In the genomic region with DNA sequence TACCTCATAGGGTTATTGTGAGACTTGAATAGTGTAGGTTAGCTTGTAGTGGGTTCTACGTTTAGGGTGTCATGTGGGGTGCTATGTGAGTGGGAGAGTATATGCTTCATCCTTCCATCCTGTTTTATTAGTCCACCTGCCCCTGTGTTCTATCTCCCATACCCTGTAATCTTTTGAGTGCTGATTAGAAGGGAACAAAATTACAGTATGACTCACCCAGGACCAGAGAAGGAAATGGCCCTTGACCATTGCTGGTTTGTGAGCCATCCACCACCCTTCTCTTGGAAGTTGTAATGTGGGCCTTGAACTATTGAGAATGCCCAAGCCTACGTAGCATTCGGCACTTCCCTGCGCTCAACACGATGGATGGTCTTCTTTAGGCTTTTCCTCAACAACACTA, we compare ENCODE assay signal across 12 cellular contexts. TPM values are rescaled to one million over a fixed set of nuclear protein-coding genes. Genes with fewer than 3 reads are reported as not detected.
A peak's percentile ranks its signal among the peaks of the same experiment; 100 is the strongest.
DNase-seq lines count a peak whose midpoint lies in the region; ATAC-seq and TF ChIP-seq lines count a peak whose summit lies in the region.
"Had no signal": no experiment of that assay in that cellular context is flagged by ENCODE, and none has a peak within 500 bp of the region (broad histone marks: within the 10 kb centered on the region; RNA-seq: fewer than 3 reads in every experiment).

No MANE protein-coding gene starts in this region.

- H3K4me2 ChIP-seq in PC-3 (ENCODE audit: low read length), result peak overlapping the region; percentile 77

- H3K4me3 ChIP-seq in ACC112 (ENCODE audit: low read depth, low read length), result peak overlapping the region; percentile 40; the same call in 1 of the 2 replicates
- H3K4me3 ChIP-seq in PC-3 (ENCODE audit: low read length), result peak overlapping the region; percentile 36
- no peak overlapping the region for H3K4me3 ChIP-seq in esophagus (ENCODE audit: low read depth in 1 of 2, low read length in 2 of 2)

- H4K20me1 ChIP-seq in PC-3 (ENCODE audit: low read length), result no peaks in the 10 kb centered on the region

- TSS peak; percentile 64 for BruUV-seq in PC-3 (replicated peaks; lab: Mats Ljungman, UMichigan)

- no peaks in the 10 kb centered on the region for H3K9me3 Mint-ChIP-seq in osteocyte (ENCODE audit: unreplicated experiment)
- no peaks in the 10 kb centered on the region for H3K9me3 Mint-ChIP-seq in activated T-cell treated with anti-CD3 and anti-CD28 coated beads, Interleukin-2, amount 50 U/mL, for 72 hours
- H3K9me3 Mint-ChIP-seq: natural killer cell treated with Interleukin-12 subunit alpha and Interleukin-12 subunit beta and Interleukin-15 and Interleukin-18, amount 100 ng/mL, for 72 hours; stimulated activated naive CD8-positive, alpha-beta T cell treated with anti-CD3 and anti-CD28 coated beads, Interleukin-15, Interleukin-2, amounts not matched to agents 100 ng/mL and 50 ng/mL, for 24 hours had no signal

- H3K36me3 Mint-ChIP-seq in osteocyte (ENCODE audit: unreplicated experiment), result peaks cover 4% of the 10 kb centered on the region
- peaks cover 4% of the 10 kb centered on the region in 2 donors for H3K36me3 Mint-ChIP-seq in activated T-cell treated with anti-CD3 and anti-CD28 coated beads, Interleukin-2, amount 50 U/mL, for 72 hours (ENCODE audit: insufficient read depth in 2 of 2)
- H3K36me3 Mint-ChIP-seq: natural killer cell treated with Interleukin-12 subunit alpha and Interleukin-12 subunit beta and Interleukin-15 and Interleukin-18, amount 100 ng/mL, for 72 hours had no signal

- peak; percentile 49 for DNase-seq in PC-3
- no peak for DNase-seq in osteocyte (ENCODE audit: extremely low spot score, unreplicated experiment)
- DNase-seq in posterior vena cava (ENCODE audit: low spot score), result no peak
- no peak for DNase-seq in activated T-cell treated with anti-CD3 and anti-CD28 coated beads, Interleukin-2, amount 50 U/mL, for 72 hours
- DNase-seq: NCI-H146, T-helper 2 cell had no signal

- ATAC-seq in PC-3, result peak; percentile 4
- ATAC-seq in HG02840 (IDR thresholded peaks at IDR 0.05; ENCODE audit: low FRiP score, unreplicated experiment), result no peak
- ATAC-seq in HG03025 (IDR thresholded peaks at IDR 0.05; ENCODE audit: low FRiP score, unreplicated experiment), result no peak
- no peak for ATAC-seq in activated T-cell treated with anti-CD3 and anti-CD28 coated beads, Interleukin-2, amount 50 U/mL, for 72 hours (replicated peaks in 1 of 2)
- ATAC-seq: natural killer cell treated with Interleukin-12 subunit alpha and Interleukin-12 subunit beta and Interleukin-15 and Interleukin-18, amount 100 ng/mL, for 72 hours had no signal

- no peaks in the 10 kb centered on the region for H3K27me3 Mint-ChIP-seq in osteocyte (ENCODE audit: unreplicated experiment)
- no peaks in the 10 kb centered on the region for H3K27me3 Mint-ChIP-seq in activated T-cell treated with anti-CD3 and anti-CD28 coated beads, Interleukin-2, amount 50 U/mL, for 72 hours (ENCODE audit: low read depth)
- H3K27me3 Mint-ChIP-seq: natural killer cell treated with Interleukin-12 subunit alpha and Interleukin-12 subunit beta and Interleukin-15 and Interleukin-18, amount 100 ng/mL, for 72 hours; stimulated activated naive CD8-positive, alpha-beta T cell treated with anti-CD3 and anti-CD28 coated beads, Interleukin-15, Interleukin-2, amounts not matched to agents 100 ng/mL and 50 ng/mL, for 24 hours had no signal

- no peak overlapping the region for H3K4me3 Mint-ChIP-seq in osteocyte (ENCODE audit: unreplicated experiment)
- H3K4me3 Mint-ChIP-seq in activated T-cell treated with anti-CD3 and anti-CD28 coated beads, Interleukin-2, amount 50 U/mL, for 72 hours, result no peak overlapping the region
- H3K4me3 Mint-ChIP-seq: natural killer cell treated with Interleukin-12 subunit alpha and Interleukin-12 subunit beta and Interleukin-15 and Interleukin-18, amount 100 ng/mL, for 72 hours; stimulated activated naive CD8-positive, alpha-beta T cell treated with anti-CD3 and anti-CD28 coated beads, Interleukin-15, Interleukin-2, amounts not matched to agents 100 ng/mL and 50 ng/mL, for 24 hours had no signal

- TF ChIP-seq CTCF in PC-3 (conservative IDR thresholded peaks at IDR 0.05; ENCODE audit: low read depth, low read length), result no peak
- no peak for TF ChIP-seq CTCF in osteocyte (IDR thresholded peaks at IDR 0.05)

- no peak overlapping the region for H2AFZ ChIP-seq in ACC112 (ENCODE audit: low read length, unreplicated experiment)
- H2AFZ ChIP-seq in PC-3 (ENCODE audit: low read length), result no peak overlapping the region

- 83 to 92% methylated on average over 5 of the region's 5 CpGs for WGBS in esophagus, 2 donors

- H3K36me3 ChIP-seq in ACC112 (ENCODE audit: insufficient read depth, low read length) (peaks cover 10% of the 10 kb centered on the region; the same call in 1 of the 2 replicates), PC-3 (ENCODE audit: low read depth, low read length) (peaks cover 14% of the 10 kb centered on the region; the same call in 1 of the 2 replicates), esophagus (ENCODE audit: control insufficient read depth in 2 of 2, insufficient read depth in 2 of 2, low read length in 1 of 2) (peaks cover 0 to 8% of the 10 kb centered on the region in 2 donors)

- H3F3A ChIP-seq in PC-3 (ENCODE audit: low read length, unreplicated experiment), result peaks cover 9% of the 10 kb centered on the region

- H3K4me1 Mint-ChIP-seq in osteocyte (ENCODE audit: unreplicated experiment), result peaks cover 82% of the 10 kb centered on the region
- peaks cover 67% of the 10 kb centered on the region for H3K4me1 Mint-ChIP-seq in activated T-cell treated with anti-CD3 and anti-CD28 coated beads, Interleukin-2, amount 50 U/mL, for 72 hours (ENCODE audit: low read depth)

- CTCF ChIA-PET in PC-3 (lab: Charles Lee), result interaction anchor here (0.7 to 1.8 kb wide), 6 partner anchors 9 to 66 kb away, joined by 3 to 7 read pairs (median 4); a partner anchor contains a TSS

- H3K79me2 ChIP-seq in ACC112 (ENCODE audit: control insufficient read depth, insufficient read depth, low read length, unreplicated experiment) (peaks cover 63% of the 10 kb centered on the region), PC-3 (ENCODE audit: low read length) (peaks cover 83% of the 10 kb centered on the region)

- H3K4me1 ChIP-seq in ACC112 (ENCODE audit: control insufficient read depth, insufficient read depth, low read length, unreplicated experiment) (peaks cover 75% of the 10 kb centered on the region), PC-3 (ENCODE audit: insufficient read depth, low read length) (peaks cover 80% of the 10 kb centered on the region), esophagus (ENCODE audit: control insufficient read depth in 2 of 2, insufficient read depth in 2 of 2, low read length in 1 of 2) (peaks cover 4 to 27% of the 10 kb centered on the region in 2 donors)

- H3K27ac Mint-ChIP-seq in osteocyte (ENCODE audit: unreplicated experiment), result peak overlapping the region; percentile 95
- H3K27ac Mint-ChIP-seq in activated T-cell treated with anti-CD3 and anti-CD28 coated beads, Interleukin-2, amount 50 U/mL, for 72 hours, result no peak overlapping the region

- H3K27me3 ChIP-seq in ACC112 (ENCODE audit: insufficient read depth, low read length), result no peaks in the 10 kb centered on the region
- no peaks in the 10 kb centered on the region for H3K27me3 ChIP-seq in PC-3 (ENCODE audit: low read length)
- no peaks in the 10 kb centered on the region for H3K27me3 ChIP-seq in esophagus (ENCODE audit: control insufficient read depth in 1 of 2, insufficient read depth in 2 of 2, low read length in 2 of 2)

- peak overlapping the region; percentile 7; the same call in 1 of the 2 replicates for H3K9ac ChIP-seq in PC-3 (ENCODE audit: low read length)

- peak overlapping the region; percentile 72 for H3K27ac ChIP-seq in ACC112 (ENCODE audit: low read depth, low read length)
- H3K27ac ChIP-seq in PC-3 (ENCODE audit: low read length), result peak overlapping the region; percentile 88
- H3K27ac ChIP-seq in esophagus (ENCODE audit: low read depth in 2 of 2, low read length in 1 of 2), result peak overlapping the region; percentile 82 to 85

- no peaks in the 10 kb centered on the region for H3K9me2 ChIP-seq in PC-3 (replicated peaks; ENCODE audit: low read length)

- H3K9me3 ChIP-seq in PC-3 (ENCODE audit: low read length) (no peaks in the 10 kb centered on the region), esophagus (ENCODE audit: control insufficient read depth in 2 of 2, insufficient read depth in 1 of 2, low read depth in 1 of 2, low read length in 1 of 2) (no peaks in the 10 kb centered on the region)

- POLR2A ChIA-PET in PC-3 (lab: Charles Lee; ENCODE audit: unreplicated experiment), result interaction anchor here (0.6 to 1.2 kb wide), 3 partner anchors 23 to 579 kb away, joined by 3 read pairs; no protein-coding TSS in a partner anchor

- intact Hi-C loops in PC-3 (cut with micrococcal nuclease), result no loop called here
- intact Hi-C loops in posterior vena cava (cut with DNase I), result no loop called here

RNA-seq across cellular contexts. Expression of a gene that starts 17.1 kb away (rescaled TPM):
- total RNA-seq in PC-3 (2014; rRNA removed) (97.8 and 115 TPM in 2 replicates), osteocyte (88.1 and 103 TPM in 2 replicates), posterior vena cava (10 to 100 TPM; 56.7 to 66.1 TPM)
- 10 to 100 TPM; 63.4 to 68.4 TPM for polyA plus RNA-seq in esophagus
- 100 to 1,000 TPM in 1 of 2 donors, 10 to 100 TPM in 1; 97.0 to 112 TPM for total RNA-seq in activated T-cell treated with anti-CD3 and anti-CD28 coated beads, Interleukin-2, amount 50 U/mL, for 72 hours

RNA-seq across cellular contexts. Expression of a gene that starts 17.3 kb away (rescaled TPM):
- total RNA-seq in PC-3 (2014; rRNA removed), result 54.2 and 97.7 TPM in 2 replicates
- 100 to 1,000 TPM in 1 of 2 donors, 10 to 100 TPM in 1; 46.9 to 136 TPM for polyA plus RNA-seq in esophagus
- total RNA-seq in osteocyte, result 39.2 and 44.7 TPM in 2 replicates
- 10 to 100 TPM; 14.5 to 14.8 TPM for total RNA-seq in posterior vena cava
- total RNA-seq in activated T-cell treated with anti-CD3 and anti-CD28 coated beads, Interleukin-2, amount 50 U/mL, for 72 hours, result 10 to 100 TPM; 50.7 to 58.5 TPM

RNA-seq across cellular contexts. Expression of a gene that starts 37.0 kb away (rescaled TPM):
- 273 and 362 TPM in 2 replicates for total RNA-seq in PC-3 (2014; rRNA removed)
- 10 to 100 TPM; 48.4 to 63.2 TPM for polyA plus RNA-seq in esophagus
- 460 and 524 TPM in 2 replicates for total RNA-seq in osteocyte
- 10 to 100 TPM; 39.4 to 46.6 TPM for total RNA-seq in posterior vena cava
- 1 to 10 TPM; 2.7 to 3.5 TPM for total RNA-seq in activated T-cell treated with anti-CD3 and anti-CD28 coated beads, Interleukin-2, amount 50 U/mL, for 72 hours

RNA-seq across cellular contexts. Expression of a gene that starts 51.0 kb away (rescaled TPM):
- total RNA-seq in PC-3 (2014; rRNA removed) (2.3 and 4.3 TPM in 2 replicates), osteocyte (0.24 and 0.42 TPM in 2 replicates), posterior vena cava (under 1 TPM; 0.38 to 0.97 TPM)
- 10 to 100 TPM; 33.9 to 37.3 TPM for polyA plus RNA-seq in esophagus
- 1 to 10 TPM; 1.4 to 2.4 TPM for total RNA-seq in activated T-cell treated with anti-CD3 and anti-CD28 coated beads, Interleukin-2, amount 50 U/mL, for 72 hours

Comparison
In these comparisons a context has a peak if more than half of its experiments do, and no peak if none do; other contexts are left out.
1. H3K4me3 ChIP-seq: peak in ACC112 (single experiment) and PC-3 (single experiment); none in esophagus (0 of 2).
2. RNA of a gene that starts 37.0 kb away (total RNA-seq): 460 to 524 TPM in osteocyte, 273 to 362 TPM in PC-3 and 39.4 to 46.6 TPM in posterior vena cava; 2.7 to 3.5 TPM in activated T-cell treated with anti-CD3 and anti-CD28 coated beads, Interleukin-2, amount 50 U/mL, for 72 hours; every median in the first group is over 4 times any median in the second.
3. Peak in every context shown above with its lines, with median percentiles within 50 percentile points of each other: H3K27ac ChIP-seq.